ENCODE assay signal across 29 cellular contexts in genomic region chr6:15557174-15557573, GRCh38.
"Had no signal": no experiment of that assay in that cellular context is flagged by ENCODE, and none has a peak within 500 bp of the region (broad histone marks: within the 10 kb centered on the region; RNA-seq: fewer than 3 reads in every experiment).

No MANE protein-coding gene starts in this region.

- H3K4me3 Mint-ChIP-seq: natural killer cell; nephron; neural progenitor cell; stimulated activated effector memory CD8-positive, alpha-beta T cell treated with anti-CD3 and anti-CD28 coated beads, Interleukin-12 subunit alpha, Interleukin-12 subunit beta, amount 100 ng/mL, for 72 hours; stimulated activated naive CD8-positive, alpha-beta T cell treated with anti-CD3 and anti-CD28 coated beads, Interleukin-15, amount 100 ng/mL, for 72 hours; type B pancreatic cell had no signal

- H3K4me2 ChIP-seq: neural progenitor cell had no signal

- H3K9me3 Mint-ChIP-seq: natural killer cell; nephron; neural progenitor cell; stimulated activated effector memory CD8-positive, alpha-beta T cell treated with anti-CD3 and anti-CD28 coated beads, Interleukin-12 subunit alpha, Interleukin-12 subunit beta, amount 100 ng/mL, for 72 hours; type B pancreatic cell had no signal

- H3K27ac Mint-ChIP-seq: nephron, neural progenitor cell, progenitor cell of endocrine pancreas, type B pancreatic cell had no signal

- DNase-seq: natural killer cell; occipital lobe; ovary; posterior cingulate gyrus; psoas muscle; right cardiac atrium; right lobe of liver; sigmoid colon; small intestine; stimulated activated CD4-positive, alpha-beta T cell treated with anti-CD3 and anti-CD28 coated beads, Interleukin-15, amount 100 ng/mL, for 24 hours; stimulated activated CD4-positive, alpha-beta T cell treated with anti-CD3 and anti-CD28 coated beads, Interleukin-2, amount 100 ng/mL, for 24 hours; stimulated activated CD4-positive, alpha-beta T cell treated with anti-CD3 and anti-CD28 coated beads, Interleukin-2, amount 100 ng/mL, for 48 hours; stimulated activated CD4-positive, alpha-beta T cell treated with anti-CD3 and anti-CD28 coated beads, Interleukin-4, amount 100 ng/mL, for 24 hours; stimulated activated naive CD4-positive, alpha-beta T cell; stimulated activated naive CD8-positive, alpha-beta T cell treated with anti-CD3 and anti-CD28 coated beads, Interleukin-15, amount 100 ng/mL, for 72 hours; stimulated activated naive CD8-positive, alpha-beta T cell treated with anti-CD3 and anti-CD28 coated beads, Interleukin-15, Interleukin-2, amounts not matched to agents 100 U/mL and 50 U/mL, for 24 hours; substantia nigra; testis; tibial artery; transverse colon; upper lobe of right lung; uterus had no signal

- H3K27ac ChIP-seq: neural progenitor cell, ovary, parathyroid adenoma, psoas muscle, right lobe of liver, sigmoid colon, suprapubic skin, testis, tibial artery, transverse colon, upper lobe of right lung, uterus had no signal

- H3K36me3 Mint-ChIP-seq: natural killer cell; neural progenitor cell; stimulated activated effector memory CD8-positive, alpha-beta T cell treated with anti-CD3 and anti-CD28 coated beads, Interleukin-12 subunit alpha, Interleukin-12 subunit beta, amount 100 ng/mL, for 72 hours had no signal

- H3K27me3 ChIP-seq: neural progenitor cell, ovary, right lobe of liver, sigmoid colon, suprapubic skin, testis, tibial artery, transverse colon, upper lobe of right lung, uterus had no signal

- H3K27me3 Mint-ChIP-seq: progenitor cell of endocrine pancreas; stimulated activated naive CD8-positive, alpha-beta T cell treated with anti-CD3 and anti-CD28 coated beads, Interleukin-15, amount 100 ng/mL, for 72 hours; type B pancreatic cell had no signal

- H3K9ac ChIP-seq: neural progenitor cell, parathyroid adenoma had no signal

- H3K4me1 Mint-ChIP-seq: nephron; stimulated activated naive CD8-positive, alpha-beta T cell treated with anti-CD3 and anti-CD28 coated beads, Interleukin-15, amount 100 ng/mL, for 72 hours had no signal

- H3K36me3 ChIP-seq: neural progenitor cell, ovary, right lobe of liver, sigmoid colon, suprapubic skin, tibial artery, transverse colon, upper lobe of right lung, uterus had no signal

- H3K4me1 ChIP-seq: right lobe of liver, testis, uterus had no signal

- H3K9me3 ChIP-seq: ovary, psoas muscle, right lobe of liver, sigmoid colon, suprapubic skin, testis, tibial artery, transverse colon, upper lobe of right lung, uterus had no signal

- H3K4me3 ChIP-seq: neural progenitor cell, ovary, psoas muscle, right lobe of liver, sigmoid colon, suprapubic skin, testis, tibial artery, transverse colon, upper lobe of right lung, uterus had no signal

- ATAC-seq: natural killer cell; psoas muscle; right cardiac atrium; stimulated activated effector memory CD8-positive, alpha-beta T cell treated with anti-CD3 and anti-CD28 coated beads, Interleukin-12 subunit alpha, Interleukin-12 subunit beta, amount 100 ng/mL, for 72 hours; stimulated activated naive CD8-positive, alpha-beta T cell treated with anti-CD3 and anti-CD28 coated beads, Interleukin-15, amount 100 ng/mL, for 72 hours; stimulated activated naive CD8-positive, alpha-beta T cell treated with anti-CD3 and anti-CD28 coated beads, Interleukin-15, Interleukin-2, amounts not matched to agents 100 U/mL and 50 U/mL, for 24 hours; upper lobe of right lung had no signal
